Comparison of ENCODE assay signal across 16 cellular contexts in the genomic region with DNA sequence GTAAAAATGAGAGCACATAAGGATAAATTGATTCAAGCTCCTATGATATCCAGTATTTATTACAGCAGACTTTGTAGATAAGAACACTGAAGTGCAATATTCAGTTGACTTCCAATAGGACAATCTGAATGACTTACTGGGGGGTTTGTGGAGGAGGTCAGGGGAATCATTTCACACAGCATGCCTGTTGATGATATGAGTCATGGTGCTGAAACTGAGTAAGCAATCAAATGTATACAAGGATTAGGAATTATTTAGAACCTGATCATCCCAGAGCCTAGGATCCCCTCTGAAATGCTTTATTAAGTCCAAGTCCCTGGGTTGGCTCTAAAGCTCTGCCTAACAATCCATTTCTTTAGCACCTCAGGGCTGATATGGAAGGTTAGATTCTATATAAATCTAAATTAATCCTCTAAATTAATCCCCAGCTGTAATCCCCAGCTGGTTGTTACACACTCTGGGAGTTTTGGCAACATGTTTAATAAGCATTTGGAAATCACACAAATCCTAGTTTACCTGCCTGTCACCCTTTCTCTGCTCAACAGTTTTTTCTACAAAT.
DNase-seq lines count a peak whose midpoint lies in the region; ATAC-seq, FAIRE-seq and TF ChIP-seq lines count a peak whose summit lies in the region.
"Had no signal": no experiment of that assay in that cellular context is flagged by ENCODE, and none has a peak within 500 bp of the region (broad histone marks: within the 10 kb centered on the region; RNA-seq: fewer than 3 reads in every experiment).

No MANE protein-coding gene starts in this region.

- H3K9ac ChIP-seq in astrocyte (ENCODE audit: low read length) = no peak overlapping the region

- peaks cover 36% of the 10 kb centered on the region for H3K4me1 Mint-ChIP-seq in astrocyte (ENCODE audit: low read depth, unreplicated experiment)
- H3K4me1 Mint-ChIP-seq: CD14-positive monocyte had no signal

- H3K27me3 ChIP-seq in astrocyte (ENCODE audit: insufficient read depth, low read length) = no peaks in the 10 kb centered on the region
- no peaks in the 10 kb centered on the region for H3K27me3 ChIP-seq in SJCRH30
- H3K27me3 ChIP-seq in psoas muscle (ENCODE audit: insufficient read depth in 3 of 3, low read length in 2 of 3) = no peaks in the 10 kb centered on the region
- H3K27me3 ChIP-seq: SJSA1 had no signal

- peaks cover 4% of the 10 kb centered on the region for H3K36me3 Mint-ChIP-seq in astrocyte (ENCODE audit: low read depth, unreplicated experiment)
- H3K36me3 Mint-ChIP-seq: CD14-positive monocyte had no signal

- H3K4me2 ChIP-seq in astrocyte (ENCODE audit: low read length) = no peak overlapping the region

- no peak for TF ChIP-seq POLR2A in H54 (IDR thresholded peaks at IDR 0.05; ENCODE audit: low read depth, low read length)

- intact Hi-C loops in psoas muscle (cut with DNase I) = no loop called here

- H2AFZ ChIP-seq in astrocyte (ENCODE audit: low read depth, low read length) = no peak overlapping the region

- H3K4me3 ChIP-seq in astrocyte (ENCODE audit: insufficient read depth, low read depth, low read length) = no peak overlapping the region
- no peak overlapping the region for H3K4me3 ChIP-seq in foreskin fibroblast (ENCODE audit: low read depth in 1 of 2, low read length in 2 of 2)
- no peak overlapping the region for H3K4me3 ChIP-seq in SJCRH30
- H3K4me3 ChIP-seq in psoas muscle = no peak overlapping the region
- H3K4me3 ChIP-seq: SJSA1 had no signal

- no peak for TF ChIP-seq CTCF in astrocyte (IDR thresholded peaks at IDR 0.05; ENCODE audit: insufficient read depth, low read depth, low read length)
- TF ChIP-seq CTCF in foreskin fibroblast (IDR thresholded peaks at IDR 0.05; ENCODE audit: low read depth, low read length) = no peak
- no peak for TF ChIP-seq CTCF in psoas muscle (IDR thresholded peaks at IDR 0.05)

- H4K20me1 ChIP-seq in astrocyte (ENCODE audit: insufficient read depth, low read length) = no peaks in the 10 kb centered on the region

- FAIRE-seq in astrocyte (lab: Jason Lieb, UNC) (no peak), H54 (lab: Jason Lieb, UNC) (no peak)
- FAIRE-seq: H1, HepG2 had no signal

- H3K9me3 ChIP-seq in astrocyte (ENCODE audit: insufficient read depth, low read depth, low read length) (no peaks in the 10 kb centered on the region), SJCRH30 (replicated peaks) (no peaks in the 10 kb centered on the region), psoas muscle (no peaks in the 10 kb centered on the region)
- H3K9me3 ChIP-seq: SJSA1 had no signal

- H3K27me3 Mint-ChIP-seq in astrocyte (ENCODE audit: low read depth, unreplicated experiment) = no peaks in the 10 kb centered on the region

- H3K27ac ChIP-seq in astrocyte (ENCODE audit: low read depth, low read length) (no peak overlapping the region), SJCRH30 (no peak overlapping the region), psoas muscle (no peak overlapping the region)
- H3K27ac ChIP-seq: SJSA1 had no signal

- no peaks in the 10 kb centered on the region for H3K9me3 Mint-ChIP-seq in astrocyte (ENCODE audit: unreplicated experiment)

- H3K79me2 ChIP-seq in astrocyte (ENCODE audit: insufficient read depth, low read length) = no peaks in the 10 kb centered on the region

- H3K36me3 ChIP-seq in astrocyte (ENCODE audit: insufficient read depth, low read length) (no peaks in the 10 kb centered on the region), SJCRH30 (no peaks in the 10 kb centered on the region), psoas muscle (ENCODE audit: insufficient read depth in 1 of 2, low read depth in 1 of 2) (no peaks in the 10 kb centered on the region)
- H3K36me3 ChIP-seq: SJSA1 had no signal

- no peak overlapping the region for H3K4me3 Mint-ChIP-seq in astrocyte (ENCODE audit: unreplicated experiment)
- H3K4me3 Mint-ChIP-seq: CD14-positive monocyte had no signal

- peaks cover 12% of the 10 kb centered on the region for H3K4me1 ChIP-seq in astrocyte (ENCODE audit: insufficient read depth, low read length)
- H3K4me1 ChIP-seq in SJCRH30 = no peaks in the 10 kb centered on the region
- no peaks in the 10 kb centered on the region for H3K4me1 ChIP-seq in psoas muscle
- H3K4me1 ChIP-seq: SJSA1 had no signal

- no peak for ATAC-seq in psoas muscle
- ATAC-seq: HepG2 had no signal

- DNase-seq in D341Med (ENCODE audit: low spot score) (peak; percentile 58), M059J (ENCODE audit: low read depth) (peak; percentile 28), astrocyte (ENCODE audit: low read depth) (peak; percentile 29), foreskin fibroblast (peak; percentile 4 to 15), cerebellar nuclear complex (lab: John Stamatoyannopoulos, UW) (no peak), SJCRH30 (no peak), psoas muscle (no peak), H54 (ENCODE audit: insufficient read length, low spot score) (no peak)
- DNase-seq: Caco-2, DMS79 treated with DMSO at 0.1 percent for 48 hours, NCI-H187 treated with DMSO at 0.1 percent for 48 hours, NCI-H446 had no signal

- H3K27ac Mint-ChIP-seq in astrocyte (ENCODE audit: unreplicated experiment) = no peak overlapping the region
- H3K27ac Mint-ChIP-seq: CD14-positive monocyte had no signal

Comparison
In these comparisons a context has a peak if more than half of its experiments do, and no peak if none do; other contexts are left out.
1. DNase-seq: peak in D341Med (single experiment), M059J (single experiment), astrocyte (single experiment) and foreskin fibroblast (2 of 2); none in cerebellar nuclear complex (0 of 2), SJCRH30 (0 of 2), psoas muscle (0 of 2) and H54 (single experiment).